In genomic region chr5:139648205-139649081, GRCh38 we compare ENCODE assay signal across 8 cellular contexts. TPM values are rescaled to one million over a fixed set of nuclear protein-coding genes. Genes with fewer than 3 reads are reported as not detected.
DNase-seq lines count a peak whose midpoint lies in the region; ATAC-seq, FAIRE-seq and TF ChIP-seq lines count a peak whose summit lies in the region.

CXXC5 (plus strand) TSS chr5:139648349; CDS start chr5:139680524, 32,175 bp downstream.

- FAIRE-seq in A549 (lab: Jason Lieb, UNC) = no peak
- peak; percentile 64 for FAIRE-seq in GM12891 (lab: Jason Lieb, UNC)

- peaks cover 27% of the 10 kb centered on the region for H3K27me3 ChIP-seq in NT2/D1 (ENCODE audit: insufficient read depth, insufficient read length)

- POLR2A ChIA-PET in A549 (lab: Yijun Ruan, JAX) = interaction anchor here (0.6 to 1.4 kb wide), 8 partner anchors 10 to 118 kb away, joined by 3 to 13 read pairs (median 4); no protein-coding TSS in a partner anchor
- POLR2A ChIA-PET in naive thymus-derived CD8-positive, alpha-beta T cell (lab: Charles Lee) = interaction anchor here (0.6 to 7.8 kb wide), 6 partner anchors 11 to 458 kb away, joined by 3 to 116 read pairs (median 6); partner anchors contain the start of gene UBE2D2

- no peaks in the 10 kb centered on the region for H3K36me3 ChIP-seq in NT2/D1 (ENCODE audit: insufficient read depth, insufficient read length, low read length)

- H3K27ac Mint-ChIP-seq in naive thymus-derived CD8-positive, alpha-beta T cell = peak within 1 kb of the TSS in 3 of 10 donors; percentile 30 to 62 (median 34)
- H3K27ac Mint-ChIP-seq in type B pancreatic cell = peak within 1 kb of the TSS; percentile 2

- 2% methylated on average over 22 of the region's 106 CpGs for WGBS in A549 (ENCODE audit: missing lambda C conversion rate)

- peak within 1 kb of the TSS; percentile 98 for H3K4me3 ChIP-seq in A549
- peak within 1 kb of the TSS; percentile 76 for H3K4me3 ChIP-seq in NT2/D1 (ENCODE audit: insufficient read length, low read depth)
- H3K4me3 ChIP-seq in fibroblast of villous mesenchyme (ENCODE audit: low read depth, low read length) = peak within 1 kb of the TSS; percentile 78

- CTCF ChIA-PET in A549 (lab: Yijun Ruan, JAX) = interaction anchor here (0.6 to 17.1 kb wide), 11 partner anchors 10 to 117 kb away, joined by 3 to 195 read pairs (median 7); no protein-coding TSS in a partner anchor

- H3K4me3 Mint-ChIP-seq in naive thymus-derived CD8-positive, alpha-beta T cell = peak within 1 kb of the TSS; percentile 69 to 95 (median 90)
- peak within 1 kb of the TSS; percentile 98 for H3K4me3 Mint-ChIP-seq in type B pancreatic cell

- peaks cover 62% of the 10 kb centered on the region for H3K4me1 ChIP-seq in A549
- peaks cover 20% of the 10 kb centered on the region for H3K4me1 ChIP-seq in NT2/D1 (ENCODE audit: insufficient read depth, insufficient read length)

- no peak for TF ChIP-seq CTCF in A549 (IDR thresholded peaks at IDR 0.05)
- TF ChIP-seq CTCF in fibroblast of villous mesenchyme (IDR thresholded peaks at IDR 0.05; ENCODE audit: insufficient read depth, low read depth, low read length) = no peak
- TF ChIP-seq CTCF in type B pancreatic cell (conservative IDR thresholded peaks at IDR 0.05) = no peak

- peak within 1 kb of the TSS; percentile 99 for H3K4me2 ChIP-seq in A549

- H3K9me3 ChIP-seq in A549 (no peaks in the 10 kb centered on the region), NT2/D1 (ENCODE audit: insufficient read depth, low read length) (no peaks in the 10 kb centered on the region)

- peak within 1 kb of the TSS; percentile 85 for H3K9ac ChIP-seq in NT2/D1 (ENCODE audit: insufficient read length, low read depth)

- peaks cover 13 to 41% (median 25%) of the 10 kb centered on the region in 5 donors for H3K27me3 Mint-ChIP-seq in naive thymus-derived CD8-positive, alpha-beta T cell
- H3K27me3 Mint-ChIP-seq in type B pancreatic cell = peaks cover 7% of the 10 kb centered on the region

- H3K36me3 Mint-ChIP-seq in naive thymus-derived CD8-positive, alpha-beta T cell = peaks cover 0 to 3% (median 0%) of the 10 kb centered on the region in 3 donors
- no peaks in the 10 kb centered on the region for H3K36me3 Mint-ChIP-seq in type B pancreatic cell

- TF ChIP-seq RAD21 in A549 (conservative IDR thresholded peaks at IDR 0.05 in 1 of 2, IDR thresholded peaks at IDR 0.05 in 1 of 2) = no peak; a peak in 2 of 5 replicates

- TF ChIP-seq POLR2A in A549 (IDR thresholded peaks at IDR 0.05; ENCODE audit: low read length) (peak; percentile 23; the same call in 1 of the 2 replicates), GM12891 (IDR thresholded peaks at IDR 0.05; ENCODE audit: low read depth, low read length) (no peak)

- peak; percentile 71 to 81 for DNase-seq in A549 (ENCODE audit: low read depth in 1 of 2, low spot score in 1 of 2)
- peak; percentile 86 for DNase-seq in GM12891 (ENCODE audit: insufficient read length, low spot score)
- DNase-seq in NT2/D1 (ENCODE audit: low read depth, low spot score) = no peak
- peak; percentile 58 for DNase-seq in activated gamma-delta T cell treated with Interleukin-2 at 50 U/mL for 16 hours
- DNase-seq in fibroblast of villous mesenchyme (ENCODE audit: low read depth) = peak; percentile 92
- peak in 8 of 10 donors; percentile 31 to 70 (median 48) for DNase-seq in naive thymus-derived CD8-positive, alpha-beta T cell
- peak; percentile 87 for DNase-seq in type B pancreatic cell (ENCODE audit: extremely low spot score, unreplicated experiment)

- H3K9me3 Mint-ChIP-seq in naive thymus-derived CD8-positive, alpha-beta T cell = peaks cover 0 to 2% (median 0%) of the 10 kb centered on the region in 9 donors
- H3K9me3 Mint-ChIP-seq in type B pancreatic cell = no peaks in the 10 kb centered on the region

- ATAC-seq in A549 = peak; percentile 42 to 62
- ATAC-seq in HG03439 (IDR thresholded peaks at IDR 0.05; ENCODE audit: unreplicated experiment) = peak; percentile 26
- peak; percentile 53 to 57 for ATAC-seq in naive thymus-derived CD8-positive, alpha-beta T cell

- TF ChIP-seq EP300 in A549 (IDR thresholded peaks at IDR 0.05) = no peak

- H3K27ac ChIP-seq in A549 = peak within 1 kb of the TSS; percentile 94 to 98

- H3K4me1 Mint-ChIP-seq in naive thymus-derived CD8-positive, alpha-beta T cell = peaks cover 27 to 72% (median 66%) of the 10 kb centered on the region in 4 donors
- peaks cover 43% of the 10 kb centered on the region for H3K4me1 Mint-ChIP-seq in type B pancreatic cell (ENCODE audit: unreplicated experiment)

TF ChIP-seq in A549, 52 proteins besides CTCF, POLR2A, EP300 and RAD21:
- TF ChIP-seq MAFK (IDR thresholded peaks at IDR 0.05; ENCODE audit: partially characterized antibody) = no peak
- TF ChIP-seq E2F6 (IDR thresholded peaks at IDR 0.05; ENCODE audit: borderline replicate concordance, low read depth) = peak; percentile 65
- no peak for TF ChIP-seq RARB (CRISPR knock-in tag; IDR thresholded peaks at IDR 0.05)
- TF ChIP-seq EHMT2 (IDR thresholded peaks at IDR 0.05; ENCODE audit: low read depth) = no peak
- TF ChIP-seq TFCP2L1 (CRISPR knock-in tag; IDR thresholded peaks at IDR 0.05) = no peak
- TF ChIP-seq ELK1 (IDR thresholded peaks at IDR 0.05; ENCODE audit: low read depth, low read length) = no peak
- peak in 1 of 2 experiments; percentile 70; a peak in 3 of 5 replicates for TF ChIP-seq JUN (IDR thresholded peaks at IDR 0.05)
- no peak for TF ChIP-seq FOSB (CRISPR knock-in tag; IDR thresholded peaks at IDR 0.05)

TF ChIP-seq in GM12891, 5 proteins besides CTCF, POLR2A, EP300 and RAD21:
- no peak for TF ChIP-seq POLR2AphosphoS5 (IDR thresholded peaks at IDR 0.05; ENCODE audit: low read depth, low read length)
- TF ChIP-seq TAF1 (IDR thresholded peaks at IDR 0.05; ENCODE audit: low read depth, low read length) = no peak
- peak; percentile 24 for TF ChIP-seq PAX5 (IDR thresholded peaks at IDR 0.05; ENCODE audit: insufficient read depth, low read length, severe bottlenecking)
- no peak for TF ChIP-seq POU2F2 (IDR thresholded peaks at IDR 0.05; ENCODE audit: low read depth, low read length)

RNA-seq across cellular contexts. Expression of gene CXXC5, which starts in this region (rescaled TPM):
- polyA plus RNA-seq in A549 (2011; rRNA removed) (16.7 and 18.1 TPM in 2 replicates), A549 (2017; fragmentation: RNase III; extraction: RNeasy Plus Mini Kit Qiagen cat#74134 plus additional on column Dnase treatment) (22.5 to 32.5 TPM (median 26.1 TPM) in 3 replicates)
- polyA plus RNA-seq in A549 (2012; cell fraction: cytosol; rRNA removed) = 19.5 and 34.4 TPM in 2 replicates
- 24.3 and 27.2 TPM in 2 replicates for polyA plus RNA-seq in A549 (2012; cell fraction: nucleus; rRNA removed)
- 6.9 and 12.0 TPM in 2 replicates for polyA minus RNA-seq in A549 (2011; rRNA and poly(A)+ RNA removed)
- 29.4 TPM for polyA plus RNA-seq in GM12891 (2012; ENCODE audit: low read depth, missing spikeins)
- total RNA-seq in fibroblast of villous mesenchyme (75.4 and 79.5 TPM in 2 replicates), type B pancreatic cell (ENCODE audit: low replicate concordance) (46.7 and 58.6 TPM in 2 replicates)
- 1 to 10 TPM; 6.8 to 8.3 TPM for total RNA-seq in naive thymus-derived CD8-positive, alpha-beta T cell
- 10 to 100 TPM in 1 of 3 donors, 1 to 10 TPM in 2; 2.6 to 24.6 (median 3.7) TPM for polyA plus RNA-seq in naive thymus-derived CD8-positive, alpha-beta T cell
